ENCODE assay signal across 20 cellular contexts in genomic region chr2:138079976-138080375, GRCh38.
A peak's percentile ranks its signal among the peaks of the same experiment; 100 is the strongest.
DNase-seq lines count a peak whose midpoint lies in the region; ATAC-seq and TF ChIP-seq lines count a peak whose summit lies in the region.
"Had no signal": no experiment of that assay in that cellular context is flagged by ENCODE, and none has a peak within 500 bp of the region (broad histone marks: within the 10 kb centered on the region; RNA-seq: fewer than 3 reads in every experiment).

No MANE protein-coding gene starts in this region.

- H3K27me3 ChIP-seq in RWPE2 (ENCODE audit: insufficient read depth, poor library complexity, severe bottlenecking) (no peaks in the 10 kb centered on the region), foreskin keratinocyte (no peaks in the 10 kb centered on the region)
- H3K27me3 ChIP-seq: BLaER1, Peyer's patch, SJCRH30 had no signal

- H3K27ac ChIP-seq in RWPE2 (ENCODE audit: poor library complexity, severe bottlenecking) (peak overlapping the region; percentile 22), foreskin keratinocyte (no peak overlapping the region)
- H3K27ac ChIP-seq: BLaER1, Peyer's patch, SJCRH30 had no signal

- peak; percentile 44; the same call in 1 of the 3 replicates for ATAC-seq in RWPE2 (ENCODE audit: low read depth)
- ATAC-seq in foreskin keratinocyte = peak; percentile 49
- ATAC-seq in GM21717 (IDR thresholded peaks at IDR 0.05; ENCODE audit: unreplicated experiment) = no peak
- ATAC-seq in GM21737 (IDR thresholded peaks at IDR 0.05; ENCODE audit: unreplicated experiment) = no peak
- ATAC-seq: T-cell had no signal

- TF ChIP-seq CTCF in RWPE2 (IDR thresholded peaks at IDR 0.05; ENCODE audit: poor library complexity, severe bottlenecking) (no peak), foreskin keratinocyte (conservative IDR thresholded peaks at IDR 0.05) (no peak)

- no peaks in the 10 kb centered on the region for H3K9me3 ChIP-seq in RWPE2 (ENCODE audit: severe bottlenecking)
- H3K9me3 ChIP-seq: BLaER1, Peyer's patch, SJCRH30 had no signal

- peak; percentile 58 for DNase-seq in DMS 273 treated with DMSO at 0.1 percent for 48 hours (lab: John Stamatoyannopoulos, UW)
- peak; percentile 62 for DNase-seq in NCI-H1694 treated with DMSO at 0.1 percent for 48 hours (lab: John Stamatoyannopoulos, UW)
- no peak for DNase-seq in RWPE2 (ENCODE audit: low spot score)
- DNase-seq in foreskin keratinocyte = no peak
- no peak for DNase-seq in NCI-H2196 (lab: John Stamatoyannopoulos, UW; ENCODE audit: unreplicated experiment)
- DNase-seq: CD4-positive, alpha-beta T cell; COR-L47; DMS153; GDM1; H7; MM.1S; NCI-H1048; NCI-H1436; NCI-H2029; Peyer's patch; SJCRH30; T-cell had no signal

- peaks cover 17% of the 10 kb centered on the region for H3K4me1 ChIP-seq in RWPE2 (ENCODE audit: insufficient read depth, poor library complexity, severe bottlenecking)
- peaks cover 9% of the 10 kb centered on the region for H3K4me1 ChIP-seq in foreskin keratinocyte
- H3K4me1 ChIP-seq: BLaER1, Peyer's patch, SJCRH30 had no signal

- H3K36me3 ChIP-seq in RWPE2 (ENCODE audit: low read depth) = no peaks in the 10 kb centered on the region
- H3K36me3 ChIP-seq: BLaER1, Peyer's patch, SJCRH30 had no signal

- no peak overlapping the region for H3K4me3 ChIP-seq in RWPE2 (ENCODE audit: severe bottlenecking)
- H3K4me3 ChIP-seq: BLaER1, Peyer's patch, SJCRH30 had no signal

Comparison
In these comparisons a context has a peak if more than half of its experiments do, and no peak if none do; other contexts are left out.
1. DNase-seq: peak in DMS 273 treated with DMSO at 0.1 percent for 48 hours (single experiment) and NCI-H1694 treated with DMSO at 0.1 percent for 48 hours (single experiment); none in RWPE2 (single experiment), foreskin keratinocyte (0 of 2) and NCI-H2196 (single experiment).
2. ATAC-seq: peak in RWPE2 (single experiment) and foreskin keratinocyte (single experiment); none in GM21717 (single experiment) and GM21737 (single experiment).